In genomic region chr19:3098515-3099346, GRCh38 we compare ENCODE assay signal across 8 cellular contexts. TPM values are rescaled to one million over a fixed set of nuclear protein-coding genes. Genes with fewer than 3 reads are reported as not detected.
A peak's percentile ranks its signal among the peaks of the same experiment; 100 is the strongest.
DNase-seq lines count a peak whose midpoint lies in the region; ATAC-seq lines count a peak whose summit lies in the region.

No MANE protein-coding gene starts in this region.

- ATAC-seq in Right ventricle myocardium superior (ENCODE audit: poor library complexity) = peak; percentile 68

- peaks cover 23% of the 10 kb centered on the region for H3K4me1 Mint-ChIP-seq in activated naive CD8-positive, alpha-beta T cell treated with anti-CD3 and anti-CD28 coated beads for 36 hours

- H3K4me3 Mint-ChIP-seq in activated naive CD8-positive, alpha-beta T cell treated with anti-CD3 and anti-CD28 coated beads for 36 hours = peak overlapping the region; percentile 14

- no peak overlapping the region for H3K27ac Mint-ChIP-seq in activated naive CD8-positive, alpha-beta T cell treated with anti-CD3 and anti-CD28 coated beads for 36 hours

- H3K27me3 Mint-ChIP-seq in activated naive CD8-positive, alpha-beta T cell treated with anti-CD3 and anti-CD28 coated beads for 36 hours = no peaks in the 10 kb centered on the region

- H3K4me3 ChIP-seq in skeletal muscle cell (ENCODE audit: low read depth, low read length) = peak overlapping the region; percentile 23

- no peaks in the 10 kb centered on the region for H3K9me3 Mint-ChIP-seq in activated naive CD8-positive, alpha-beta T cell treated with anti-CD3 and anti-CD28 coated beads for 36 hours

- peak; percentile 17 for DNase-seq in GDM1 (lab: John Stamatoyannopoulos, UW)
- DNase-seq in activated naive CD8-positive, alpha-beta T cell treated with anti-CD3 and anti-CD28 coated beads for 36 hours = no peak
- peak; percentile 90 for DNase-seq in Right ventricle myocardium superior
- DNase-seq in skeletal muscle cell (ENCODE audit: low read depth) = no peak
- no peak for DNase-seq in NCI-H748 treated with DMSO at 0.1 percent for 48 hours (lab: John Stamatoyannopoulos, UW)
- no peak for DNase-seq in pons (ENCODE audit: low spot score)
- DNase-seq in NCI-H526 treated with DMSO at 0.1 percent for 48 hours (lab: John Stamatoyannopoulos, UW) = no peak
- no peak for DNase-seq in NCI-H2081 treated with DMSO at 0.1 percent for 48 hours (lab: John Stamatoyannopoulos, UW)

- intact Hi-C loops in Right ventricle myocardium superior (cut with DNase I) = no loop called here

- no peaks in the 10 kb centered on the region for H3K36me3 Mint-ChIP-seq in activated naive CD8-positive, alpha-beta T cell treated with anti-CD3 and anti-CD28 coated beads for 36 hours

RNA-seq across cellular contexts. Expression of gene GNA11, which starts 4.6 kb away (rescaled TPM):
- total RNA-seq in activated naive CD8-positive, alpha-beta T cell treated with anti-CD3 and anti-CD28 coated beads for 36 hours = 1 to 10 TPM; 4.5 to 4.6 TPM
- total RNA-seq in Right ventricle myocardium superior = 61.3 TPM

RNA-seq across cellular contexts. Expression of gene TLE5, which starts 36.4 kb away (rescaled TPM):
- total RNA-seq in activated naive CD8-positive, alpha-beta T cell treated with anti-CD3 and anti-CD28 coated beads for 36 hours = 100 to 1,000 TPM; 221 to 222 TPM
- 760 TPM for total RNA-seq in Right ventricle myocardium superior

RNA-seq across cellular contexts. Expression of gene GNA15, which starts 37.1 kb away (rescaled TPM):
- total RNA-seq in activated naive CD8-positive, alpha-beta T cell treated with anti-CD3 and anti-CD28 coated beads for 36 hours = 1 to 10 TPM; 7.5 to 7.8 TPM
- total RNA-seq in Right ventricle myocardium superior = 2.8 TPM

Comparison
In these comparisons a context has a peak if more than half of its experiments do, and no peak if none do; other contexts are left out.
1. DNase-seq: peak in GDM1 (single experiment) and Right ventricle myocardium superior (single experiment); none in activated naive CD8-positive, alpha-beta T cell treated with anti-CD3 and anti-CD28 coated beads for 36 hours (single experiment), skeletal muscle cell (single experiment), NCI-H748 treated with DMSO at 0.1 percent for 48 hours (single experiment), pons (single experiment), NCI-H526 treated with DMSO at 0.1 percent for 48 hours (single experiment) and NCI-H2081 treated with DMSO at 0.1 percent for 48 hours (single experiment).
2. RNA of gene GNA11, which starts 4.6 kb away (total RNA-seq): 61.3 TPM in Right ventricle myocardium superior (single experiment); 4.5 to 4.6 TPM in activated naive CD8-positive, alpha-beta T cell treated with anti-CD3 and anti-CD28 coated beads for 36 hours; every median in the first group is over 10 times any median in the second.